ENCODE assay signal across 8 cellular contexts in genomic region chr19:53365899-53366493, GRCh38. TPM values are rescaled to one million over a fixed set of nuclear protein-coding genes. Genes with fewer than 3 reads are reported as not detected.
DNase-seq lines count a peak whose midpoint lies in the region; ATAC-seq and TF ChIP-seq lines count a peak whose summit lies in the region.

No MANE protein-coding gene starts in this region.

- peak overlapping the region; percentile 51; the same call in 1 of the 2 replicates for H3K27ac ChIP-seq in KMS-11
- H3K27ac ChIP-seq in psoas muscle, result peak overlapping the region; percentile 46

- 0 to 1% (median 1%) methylated on average over 19 to 32 of the region's 32 CpGs for WGBS in psoas muscle, 3 donors

- H3K4me3 ChIP-seq in KMS-11 (IDR thresholded peaks at IDR 0.05; ENCODE audit: insufficient read depth, low read depth, low read length) (no peak overlapping the region), psoas muscle (peak overlapping the region; percentile 76)

- no peaks in the 10 kb centered on the region for H3K27me3 Mint-ChIP-seq in activated T-cell treated with anti-CD3 and anti-CD28 coated beads, Interleukin-2, amount 50 U/mL, for 72 hours (ENCODE audit: low read depth)

- peak overlapping the region; percentile 44 for H3K27ac Mint-ChIP-seq in activated T-cell treated with anti-CD3 and anti-CD28 coated beads, Interleukin-2, amount 50 U/mL, for 72 hours

- H3K27me3 ChIP-seq in KMS-11 (ENCODE audit: insufficient read depth, low read depth), result no peaks in the 10 kb centered on the region
- H3K27me3 ChIP-seq in psoas muscle (ENCODE audit: insufficient read depth in 3 of 3, low read length in 2 of 3), result peaks cover 0 to 3% (median 0%) of the 10 kb centered on the region in 3 donors

- H3K4me2 ChIP-seq in KMS-11, result peak overlapping the region; percentile 39; the same call in 1 of the 2 replicates

- H3K9me3 Mint-ChIP-seq in activated T-cell treated with anti-CD3 and anti-CD28 coated beads, Interleukin-2, amount 50 U/mL, for 72 hours, result peaks cover 0 to 2% of the 10 kb centered on the region in 2 donors

- H3K79me2 ChIP-seq in KMS-11 (ENCODE audit: insufficient read depth, low read depth), result no peaks in the 10 kb centered on the region

- H3K9me3 ChIP-seq in psoas muscle, result no peaks in the 10 kb centered on the region

- H4K20me1 ChIP-seq in KMS-11 (ENCODE audit: insufficient read depth), result no peaks in the 10 kb centered on the region

- no peaks in the 10 kb centered on the region for H3K36me3 ChIP-seq in KMS-11 (ENCODE audit: insufficient read depth)
- H3K36me3 ChIP-seq in psoas muscle (ENCODE audit: insufficient read depth in 1 of 2, low read depth in 1 of 2), result no peaks in the 10 kb centered on the region

- peak overlapping the region; percentile 86 to 91 for H3K4me3 Mint-ChIP-seq in activated T-cell treated with anti-CD3 and anti-CD28 coated beads, Interleukin-2, amount 50 U/mL, for 72 hours

- peak overlapping the region; percentile 67 for H2AFZ ChIP-seq in KMS-11 (ENCODE audit: low read depth)

- H3K36me3 Mint-ChIP-seq in activated T-cell treated with anti-CD3 and anti-CD28 coated beads, Interleukin-2, amount 50 U/mL, for 72 hours (ENCODE audit: insufficient read depth in 2 of 2), result peaks cover 8 to 33% of the 10 kb centered on the region in 2 donors

- no peak for TF ChIP-seq CTCF in KMS-11 (conservative IDR thresholded peaks at IDR 0.05; ENCODE audit: low read depth, low read length)
- no peak for TF ChIP-seq CTCF in psoas muscle (IDR thresholded peaks at IDR 0.05)

- H3K4me1 ChIP-seq in KMS-11 (ENCODE audit: low read depth, poor library complexity, severe bottlenecking) (no peaks in the 10 kb centered on the region), psoas muscle (no peaks in the 10 kb centered on the region)

- H3K4me1 Mint-ChIP-seq in activated T-cell treated with anti-CD3 and anti-CD28 coated beads, Interleukin-2, amount 50 U/mL, for 72 hours (ENCODE audit: low read depth), result peaks cover 26% of the 10 kb centered on the region

- intact Hi-C loops in psoas muscle (cut with DNase I), result loop anchor here in 1 of 2 donors (10.0 kb wide), 1 partner anchor 171 kb away; the partner anchor contains the start of gene ZNF665

- H3K9ac ChIP-seq in KMS-11, result peak overlapping the region; percentile 57; the same call in 1 of the 2 replicates

- peak; percentile 48 for DNase-seq in DMS114 treated with DMSO at 0.1 percent for 48 hours (lab: John Stamatoyannopoulos, UW; ENCODE audit: unreplicated experiment)
- peak; percentile 42 to 53 for DNase-seq in activated T-cell treated with anti-CD3 and anti-CD28 coated beads, Interleukin-2, amount 50 U/mL, for 72 hours
- peak; percentile 18 for DNase-seq in germinal center (ENCODE audit: low spot score)
- DNase-seq in psoas muscle, result peak; percentile 14 to 57
- DNase-seq in NCI-H128 (lab: John Stamatoyannopoulos, UW; ENCODE audit: unreplicated experiment), result no peak
- DNase-seq in H4 (ENCODE audit: low spot score), result no peak

- peak; percentile 42 for ATAC-seq in GM21447 (IDR thresholded peaks at IDR 0.05; ENCODE audit: unreplicated experiment)
- peak; percentile 46 to 63 for ATAC-seq in activated T-cell treated with anti-CD3 and anti-CD28 coated beads, Interleukin-2, amount 50 U/mL, for 72 hours (replicated peaks in 1 of 2)
- peak in 1 of 4 donors; percentile 52 for ATAC-seq in psoas muscle

RNA-seq across cellular contexts. Expression of gene ZNF525, which starts 0.5 kb away (rescaled TPM):
- 10 to 100 TPM; 20.7 to 27.0 TPM for total RNA-seq in activated T-cell treated with anti-CD3 and anti-CD28 coated beads, Interleukin-2, amount 50 U/mL, for 72 hours
- 1 to 10 TPM; 1.3 to 2.1 (median 1.7) TPM for total RNA-seq in psoas muscle
- 1 to 10 TPM in 1 of 3 donors, under 1 TPM in 2; 0.18 to 1.6 (median 0.78) TPM for polyA plus RNA-seq in psoas muscle
- total RNA-seq in H4 (2014; rRNA removed; shearing (Covaris generic)), result 1.5 and 1.6 TPM in 2 replicates

RNA-seq across cellular contexts. Expression of gene ZNF765, which starts 29.0 kb away (rescaled TPM):
- total RNA-seq in activated T-cell treated with anti-CD3 and anti-CD28 coated beads, Interleukin-2, amount 50 U/mL, for 72 hours, result 10 to 100 TPM; 13.4 to 14.6 TPM
- 1 to 10 TPM; 1.8 to 2.9 (median 2.6) TPM for total RNA-seq in psoas muscle
- polyA plus RNA-seq in psoas muscle, result 1 to 10 TPM; 1.5 to 8.3 (median 2.3) TPM
- total RNA-seq in H4 (2014; rRNA removed; shearing (Covaris generic)), result 5.3 and 6.7 TPM in 2 replicates

RNA-seq across cellular contexts. Expression of gene ZNF845, which starts 32.4 kb away (rescaled TPM):
- 1 to 10 TPM; 5.4 to 6.0 TPM for total RNA-seq in activated T-cell treated with anti-CD3 and anti-CD28 coated beads, Interleukin-2, amount 50 U/mL, for 72 hours
- 1 to 10 TPM in 2 of 4 donors, under 1 TPM in 2; 0.81 to 2.0 (median 1.0) TPM for total RNA-seq in psoas muscle
- 1 to 10 TPM in 2 of 3 donors, under 1 TPM in 1; 1.00 to 5.1 (median 1.4) TPM for polyA plus RNA-seq in psoas muscle
- total RNA-seq in H4 (2014; rRNA removed; shearing (Covaris generic)), result 6.8 and 7.9 TPM in 2 replicates

Comparison
In these comparisons a context has a peak if more than half of its experiments do, and no peak if none do; other contexts are left out.
1. DNase-seq: peak in DMS114 treated with DMSO at 0.1 percent for 48 hours (single experiment), activated T-cell treated with anti-CD3 and anti-CD28 coated beads, Interleukin-2, amount 50 U/mL, for 72 hours (2 of 2), germinal center (single experiment) and psoas muscle (2 of 2); none in NCI-H128 (single experiment) and H4 (single experiment).